Comparison of ENCODE assay signal across 19 cellular contexts in the genomic region with DNA sequence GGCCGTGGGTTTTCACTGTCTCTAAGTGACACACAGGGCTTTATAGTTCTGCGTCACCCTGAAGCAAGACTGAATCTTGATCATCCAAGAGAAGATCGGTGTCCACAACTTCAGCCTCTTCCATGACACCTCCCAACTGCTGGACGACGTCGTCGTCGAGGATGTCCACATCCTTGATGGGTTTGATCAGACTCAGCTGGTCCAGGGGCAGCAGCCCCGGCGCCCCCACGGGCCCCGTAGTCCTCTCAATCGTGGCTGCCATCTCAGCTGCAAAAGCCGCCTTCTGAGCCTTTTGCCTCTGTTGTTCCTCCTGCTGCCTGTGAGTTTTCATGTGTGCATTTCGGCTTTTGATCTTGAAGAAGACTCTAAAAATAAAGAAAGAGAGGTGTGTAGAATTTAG. TPM values are rescaled to one million over a fixed set of nuclear protein-coding genes. Genes with fewer than 3 reads are reported as not detected.
DNase-seq lines count a peak whose midpoint lies in the region; ATAC-seq and TF ChIP-seq lines count a peak whose summit lies in the region.
"Had no signal": no experiment of that assay in that cellular context is flagged by ENCODE, and none has a peak within 500 bp of the region (broad histone marks: within the 10 kb centered on the region; RNA-seq: fewer than 3 reads in every experiment).

No MANE protein-coding gene starts in this region.

- no peaks in the 10 kb centered on the region for H3K9me3 ChIP-seq in Caco-2
- no peaks in the 10 kb centered on the region for H3K9me3 ChIP-seq in IMR-90 (ENCODE audit: control insufficient read depth, insufficient read depth, low read length)
- H3K9me3 ChIP-seq: SJCRH30 had no signal

- no peak overlapping the region for H2AK9ac ChIP-seq in IMR-90 (replicated peaks; ENCODE audit: low read depth, low read length, poor library complexity)

- ATAC-seq in IMR-90 (ENCODE audit: low read depth) = no peak

- no peaks in the 10 kb centered on the region for H4K20me1 ChIP-seq in IMR-90 (ENCODE audit: insufficient read depth, low read length)

- 96% methylated on average over 11 of the region's 15 CpGs; no CpG with 5 or more reads in 1 of the 2 experiments for WGBS in IMR-90 (ENCODE audit: extremely low coverage in 2 of 2, insufficient read length in 1 of 2), 2 experiments

- in situ Hi-C loops in IMR-90 (cut with MboI; ENCODE audit: low sequenced_read_pairs) = no loop called here

- H3K9ac ChIP-seq in IMR-90 (ENCODE audit: low read depth, low read length) = no peak overlapping the region

- H3K4ac ChIP-seq in IMR-90 (ENCODE audit: low read depth, low read length) = no peak overlapping the region

- H3K4me1 Mint-ChIP-seq in Caco-2 (ENCODE audit: low read depth, unreplicated experiment) = peaks cover 39% of the 10 kb centered on the region
- peaks cover 49% of the 10 kb centered on the region for H3K4me1 Mint-ChIP-seq in MCF 10A (ENCODE audit: insufficient read depth, unreplicated experiment)
- H3K4me1 Mint-ChIP-seq in osteocyte (ENCODE audit: unreplicated experiment) = peaks cover 17% of the 10 kb centered on the region

- H3K18ac ChIP-seq in IMR-90 (ENCODE audit: low read depth, low read length) = no peak overlapping the region

- H3K27me3 Mint-ChIP-seq in Caco-2 (ENCODE audit: insufficient read depth, unreplicated experiment) (no peaks in the 10 kb centered on the region), MCF 10A (ENCODE audit: insufficient read depth, unreplicated experiment) (no peaks in the 10 kb centered on the region), osteocyte (ENCODE audit: unreplicated experiment) (no peaks in the 10 kb centered on the region)
- H3K27me3 Mint-ChIP-seq: CD4-positive, alpha-beta memory T cell had no signal

- H3K9me1 ChIP-seq in IMR-90 (ENCODE audit: insufficient read depth, low read length) = peaks cover 22% of the 10 kb centered on the region

- no peak overlapping the region for H3K4me2 ChIP-seq in IMR-90 (ENCODE audit: low read depth, low read length)

- CTCF ChIA-PET in Caco-2 (lab: Charles Lee) (interaction anchor here (1.3 kb wide), 1 partner anchor 319 kb away, joined by 4 read pairs; no protein-coding TSS in a partner anchor), IMR-90 (lab: Yijun Ruan, JAX) (no interaction called here), MCF 10A (lab: Yijun Ruan, JAX) (interaction anchor here (1.4 to 4.3 kb wide), 2 partner anchors 11 to 319 kb away, joined by 4 to 19 read pairs; a partner anchor contains a TSS)

- BruUV-seq in Caco-2 (replicated peaks; lab: Mats Ljungman, UMichigan) (no TSS peak), IMR-90 (replicated peaks; lab: Mats Ljungman, UMichigan) (no TSS peak), MCF 10A (replicated peaks; lab: Mats Ljungman, UMichigan) (no TSS peak)

- TF ChIP-seq CTCF in Caco-2 (IDR thresholded peaks at IDR 0.05; ENCODE audit: insufficient read depth in 1 of 2, low read depth in 1 of 2, low read length in 1 of 2, severe bottlenecking in 1 of 2, unreplicated experiment in 1 of 2) = no peak
- TF ChIP-seq CTCF in IMR-90 (conservative IDR thresholded peaks at IDR 0.05; ENCODE audit: low read depth, low read length) = no peak
- TF ChIP-seq CTCF in MCF 10A (IDR thresholded peaks at IDR 0.05; ENCODE audit: unreplicated experiment) = no peak
- no peak for TF ChIP-seq CTCF in osteocyte (IDR thresholded peaks at IDR 0.05)

- no peak overlapping the region for H4K5ac ChIP-seq in IMR-90 (ENCODE audit: low read depth, low read length)

- no peak for DNase-seq in Caco-2
- no peak for DNase-seq in IMR-90
- DNase-seq in MCF 10A (ENCODE audit: unreplicated experiment) = no peak
- DNase-seq in osteocyte (ENCODE audit: extremely low spot score, unreplicated experiment) = peak; percentile 76
- DNase-seq in NCI-H82 (lab: John Stamatoyannopoulos, UW) = no peak
- no peak for DNase-seq in NCI-H524 (lab: John Stamatoyannopoulos, UW)
- no peak for DNase-seq in NAMALWA (ENCODE audit: low spot score)
- DNase-seq: CD4-positive, alpha-beta memory T cell; DMS79; H7; Karpas-422; MM.1S; NCI-H1105; NCI-H1694; NCI-H2107; NCI-H226; NCI-H526 treated with DMSO at 0.1 percent for 48 hours; RPMI8226; SJCRH30 had no signal

- H3K36me3 ChIP-seq in Caco-2 (ENCODE audit: control insufficient read depth, insufficient read depth, low read length) (no peaks in the 10 kb centered on the region; the same call in 1 of the 2 replicates), IMR-90 (ENCODE audit: control insufficient read depth, insufficient read depth, low read length) (peaks cover 25% of the 10 kb centered on the region)
- H3K36me3 ChIP-seq: SJCRH30 had no signal

- peaks cover 40% of the 10 kb centered on the region for H3K4me1 ChIP-seq in Caco-2
- H3K4me1 ChIP-seq in IMR-90 (ENCODE audit: control insufficient read depth, insufficient read depth, low read length) = peaks cover 17% of the 10 kb centered on the region

- H3K56ac ChIP-seq in IMR-90 (ENCODE audit: extremely low read depth, insufficient read depth, low read length) = no peak overlapping the region

- H2BK15ac ChIP-seq in IMR-90 (ENCODE audit: low read depth, low read length) = no peak overlapping the region

- no peak overlapping the region for H3K14ac ChIP-seq in IMR-90 (replicated peaks; ENCODE audit: low read depth, low read length)

- H2AFZ ChIP-seq in IMR-90 (replicated peaks; ENCODE audit: low read length, poor library complexity) = no peak overlapping the region

- H2BK20ac ChIP-seq in IMR-90 (ENCODE audit: low read depth, low read length) = no peak overlapping the region

- H3K36me3 Mint-ChIP-seq in Caco-2 (ENCODE audit: insufficient read depth, unreplicated experiment) (no peaks in the 10 kb centered on the region), MCF 10A (ENCODE audit: insufficient read depth, unreplicated experiment) (peaks cover 45% of the 10 kb centered on the region), osteocyte (ENCODE audit: unreplicated experiment) (peaks cover 18% of the 10 kb centered on the region)

- TF ChIP-seq POLR2A in IMR-90 (IDR thresholded peaks at IDR 0.05; ENCODE audit: low read depth, low read length) = no peak

- no peak overlapping the region for H3K4me3 Mint-ChIP-seq in Caco-2 (ENCODE audit: unreplicated experiment)
- no peak overlapping the region for H3K4me3 Mint-ChIP-seq in MCF 10A (ENCODE audit: unreplicated experiment)
- H3K4me3 Mint-ChIP-seq in osteocyte (ENCODE audit: unreplicated experiment) = no peak overlapping the region
- H3K4me3 Mint-ChIP-seq: CD4-positive, alpha-beta memory T cell had no signal

- H2BK5ac ChIP-seq in IMR-90 (ENCODE audit: low read depth, low read length, poor library complexity, severe bottlenecking) = peak overlapping the region; percentile 1

- peak overlapping the region; percentile 37; the same call in 1 of the 2 replicates for H2AK5ac ChIP-seq in IMR-90 (ENCODE audit: low read depth, low read length)

- intact Hi-C loops in Caco-2 (cut with micrococcal nuclease; ENCODE audit: unreplicated experiment) (no loop called here), IMR-90 (cut with micrococcal nuclease) (loop anchor here (10.0 kb wide), 1 partner anchor 106 kb away; no protein-coding TSS in a partner anchor), MCF 10A (cut with micrococcal nuclease) (loop anchor here (5.0 kb wide), 1 partner anchor 174 kb away; no protein-coding TSS in a partner anchor)

- H3K27ac ChIP-seq in IMR-90 (ENCODE audit: insufficient read depth, low read length) = no peak overlapping the region
- H3K27ac ChIP-seq: SJCRH30 had no signal

- dilution Hi-C loops in IMR-90 (cut with HindIII; ENCODE audit: low sequenced_read_pairs, unreplicated experiment) = no loop called here

- H2BK120ac ChIP-seq in IMR-90 (ENCODE audit: low read depth, low read length) = no peak overlapping the region

- H3K9me3 Mint-ChIP-seq in Caco-2 (ENCODE audit: unreplicated experiment) (no peaks in the 10 kb centered on the region), MCF 10A (ENCODE audit: unreplicated experiment) (no peaks in the 10 kb centered on the region), osteocyte (ENCODE audit: unreplicated experiment) (no peaks in the 10 kb centered on the region)
- H3K9me3 Mint-ChIP-seq: CD4-positive, alpha-beta memory T cell had no signal

- POLR2A ChIA-PET in Caco-2 (lab: Charles Lee) (no interaction called here), IMR-90 (lab: Charles Lee; ENCODE audit: unreplicated experiment) (no interaction called here), MCF 10A (lab: Yijun Ruan, JAX) (interaction anchor here (1.7 to 5.3 kb wide), 5 partner anchors 11 to 175 kb away, joined by 10 to 56 read pairs (median 39); a partner anchor contains a TSS)

- no peak overlapping the region for H4K91ac ChIP-seq in IMR-90 (ENCODE audit: insufficient read depth, low read depth, low read length)

- no peak overlapping the region for H3K23ac ChIP-seq in IMR-90 (ENCODE audit: low read depth, low read length)

- H3K27me3 ChIP-seq in Caco-2 (replicated peaks; ENCODE audit: control insufficient read depth, insufficient read depth, low read length) (no peaks in the 10 kb centered on the region), IMR-90 (ENCODE audit: control insufficient read depth, insufficient read depth, low read length) (no peaks in the 10 kb centered on the region)

- peak overlapping the region; percentile 76 for H3K27ac Mint-ChIP-seq in Caco-2 (ENCODE audit: unreplicated experiment)
- peak overlapping the region; percentile 85 for H3K27ac Mint-ChIP-seq in MCF 10A (ENCODE audit: low read depth, unreplicated experiment)
- H3K27ac Mint-ChIP-seq in osteocyte (ENCODE audit: unreplicated experiment) = no peak overlapping the region

- H3K4me3 ChIP-seq in Caco-2 (ENCODE audit: low read depth, low read length) (no peak overlapping the region), IMR-90 (ENCODE audit: insufficient read depth, low read depth, low read length) (no peak overlapping the region)
- H3K4me3 ChIP-seq: SJCRH30 had no signal

- H4K8ac ChIP-seq in IMR-90 (ENCODE audit: low read depth in 2 of 2, low read length in 2 of 2) = no peak overlapping the region

- H3K79me1 ChIP-seq in IMR-90 (ENCODE audit: low read depth in 1 of 2, low read length in 2 of 2) = peaks cover 3 to 22% of the 10 kb centered on the region in 2 experiments; a peak in 2 of 4 replicates

- no peak for TF ChIP-seq RAD21 in IMR-90 (IDR thresholded peaks at IDR 0.05; ENCODE audit: low read length)

RNA-seq across cellular contexts. Expression of a gene that starts 10.6 kb away (rescaled TPM):
- 32.3 and 38.6 TPM in 2 replicates for total RNA-seq in Caco-2 (2022)
- 47.0 and 71.1 TPM in 2 replicates for total RNA-seq in IMR-90 (2012; rRNA removed)
- polyA plus RNA-seq in IMR-90 (2012; rRNA removed) = 24.0 and 28.5 TPM in 2 replicates
- 8.0 and 10.3 TPM in 2 replicates for polyA plus RNA-seq in IMR-90 (2012; cell fraction: cytosol; rRNA removed)
- polyA plus RNA-seq in IMR-90 (2012; cell fraction: nucleus; rRNA removed; ENCODE audit: low replicate concordance) = 1.8 and 8.3 TPM in 2 replicates
- 62.9 and 67.3 TPM in 2 replicates for total RNA-seq in MCF 10A (2022)
- 30.6 and 33.1 TPM in 2 replicates for total RNA-seq in osteocyte

RNA-seq across cellular contexts. Expression of a gene that starts 33.5 kb away (rescaled TPM):
- 0.73 and 0.77 TPM in 2 replicates for total RNA-seq in Caco-2 (2022)
- under 0.01 and 0.18 TPM in 2 replicates for total RNA-seq in IMR-90 (2012; rRNA removed)
- 0.60 and 1.0 TPM in 2 replicates for polyA plus RNA-seq in IMR-90 (2012; rRNA removed)
- polyA plus RNA-seq in IMR-90 (2012; cell fraction: cytosol; rRNA removed) = 0.21 and 0.42 TPM in 2 replicates
- 0.94 and 1.4 TPM in 2 replicates for polyA plus RNA-seq in IMR-90 (2012; cell fraction: nucleus; rRNA removed; ENCODE audit: low replicate concordance)
- 0.93 and 1.2 TPM in 2 replicates for total RNA-seq in MCF 10A (2022)
- 0.76 and 1.0 TPM in 2 replicates for total RNA-seq in osteocyte

RNA-seq across cellular contexts. Expression of a gene that starts 55.1 kb away (rescaled TPM):
- total RNA-seq in Caco-2 (2022) (not detected in 2 replicates), IMR-90 (2012; rRNA removed) (under 0.01 and 0.18 TPM in 2 replicates), MCF 10A (2022) (not detected in 2 replicates), osteocyte (not detected in 2 replicates)
- 0.32 and 0.34 TPM in 2 replicates for polyA plus RNA-seq in IMR-90 (2012; rRNA removed)
- 0.50 and 0.60 TPM in 2 replicates for polyA plus RNA-seq in IMR-90 (2012; cell fraction: cytosol; rRNA removed)
- 0.12 and 0.18 TPM in 2 replicates for polyA plus RNA-seq in IMR-90 (2012; cell fraction: nucleus; rRNA removed; ENCODE audit: low replicate concordance)
- total RNA-seq: CD4-positive, alpha-beta memory T cell; SJCRH30 had no signal
- polyA plus RNA-seq: CD4-positive, alpha-beta memory T cell had no signal
